ENCODE assay signal across 1 cellular context in genomic region chr16:3856367-3857141, GRCh38.
TF ChIP-seq lines count a peak whose summit lies in the region.

No MANE protein-coding gene starts in this region.

TF ChIP-seq in GM23338, 12 proteins besides CTCF, POLR2A, EP300 and RAD21 (continued from another document):
- no peak for TF ChIP-seq REST (IDR thresholded peaks at IDR 0.05; ENCODE audit: unreplicated experiment)
- no peak for TF ChIP-seq EZH2phosphoT487 (IDR thresholded peaks at IDR 0.05; ENCODE audit: unreplicated experiment)
- TF ChIP-seq EZH2 (IDR thresholded peaks at IDR 0.05; ENCODE audit: low read depth, unreplicated experiment), result no peak
- no peak for TF ChIP-seq CREB1 (CRISPR knock-in tag; IDR thresholded peaks at IDR 0.05; ENCODE audit: low read depth)
- TF ChIP-seq ZNF462 (CRISPR knock-in tag; IDR thresholded peaks at IDR 0.05), result no peak
- no peak for TF ChIP-seq POLR2AphosphoS5 (IDR thresholded peaks at IDR 0.05; ENCODE audit: low read depth)
TF ChIP-seq in GM23338: peak in this region for 0.
